Comparison of ENCODE assay signal across 30 cellular contexts in the genomic region with DNA sequence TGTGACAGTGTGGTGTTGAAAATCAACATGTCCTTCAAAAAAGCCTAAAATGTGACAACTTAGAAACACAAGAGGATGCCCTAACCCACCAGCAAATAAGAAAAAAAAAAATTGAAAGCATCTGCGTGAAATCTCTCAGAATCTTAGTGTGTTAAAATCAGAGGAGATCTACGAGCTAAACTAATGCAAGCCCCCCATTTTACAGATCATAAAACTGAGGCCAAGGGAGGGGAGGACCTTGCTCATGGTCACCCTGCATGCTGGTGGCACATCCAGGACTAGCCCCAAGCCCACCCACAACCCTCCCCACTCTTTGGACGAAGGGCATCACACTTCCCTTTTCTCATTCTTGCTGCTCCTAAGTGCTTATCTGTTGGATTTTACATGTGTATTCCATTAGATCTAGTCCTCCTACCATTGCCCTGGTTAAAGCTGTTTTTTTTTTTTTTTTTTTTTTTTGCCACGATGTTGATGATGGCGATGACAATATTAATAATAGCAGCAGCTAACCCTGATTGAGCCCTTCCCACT. TPM values are rescaled to one million over a fixed set of nuclear protein-coding genes. Genes with fewer than 3 reads are reported as not detected.
"Had no signal": no experiment of that assay in that cellular context is flagged by ENCODE, and none has a peak within 500 bp of the region (broad histone marks: within the 10 kb centered on the region; RNA-seq: fewer than 3 reads in every experiment).

No MANE protein-coding gene starts in this region.

- H3K9me3 ChIP-seq: ascending aorta, breast epithelium, colonic mucosa had no signal

- FAIRE-seq: endometrium, frontal cortex had no signal

- H3K4me1 ChIP-seq: ascending aorta, breast epithelium, colonic mucosa had no signal

- ATAC-seq: activated naive CD4-positive, alpha-beta T cell treated with anti-CD3 and anti-CD28 coated beads, Interleukin-2, amount 50 U/mL, for 72 hours; activated T-cell treated with anti-CD3 and anti-CD28 coated beads, Interleukin-2, amount 50 U/mL, for 72 hours; esophagus mucosa; WTC11 had no signal

- H3K4me3 ChIP-seq: ascending aorta, breast epithelium, cardiac muscle cell, colonic mucosa had no signal

- H3K36me3 ChIP-seq: ascending aorta, breast epithelium, cardiac muscle cell, colonic mucosa had no signal

- H3K27ac ChIP-seq: ascending aorta, breast epithelium, colonic mucosa, VCaP had no signal

- DNase-seq: activated CD4-positive, alpha-beta memory T cell treated with anti-CD3 and anti-CD28 coated beads, Interleukin-2, amount 10 ng/mL, durations not matched to agents 7 days and 5 days; activated CD4-positive, alpha-beta T cell treated with anti-CD3 and anti-CD28 coated beads for 1 hour; activated CD4-positive, alpha-beta T cell treated with anti-CD3 and anti-CD28 coated beads for 4 hours; activated CD4-positive, alpha-beta T cell treated with anti-CD3 and anti-CD28 coated beads, Interleukin-2, amount 10 ng/mL, durations not matched to agents 7 days and 5 days; activated CD4-positive, alpha-beta T cell treated with anti-CD3 and anti-CD28 coated beads, Interleukin-2, amount 50 U/mL, for 4 hours; activated CD8-positive, alpha-beta memory T cell treated with anti-CD3 and anti-CD28 coated beads, Interleukin-2, amount 50 U/mL, for 48 hours; activated gamma-delta T cell; activated naive CD4-positive, alpha-beta T cell; activated naive CD4-positive, alpha-beta T cell treated with anti-CD3 and anti-CD28 coated beads, Interleukin-2, amount 10 ng/mL, durations not matched to agents 7 days and 5 days; activated naive CD8-positive, alpha-beta T cell treated with anti-CD3 and anti-CD28 coated beads, Interleukin-2, amount 10 ng/mL, durations not matched to agents 7 days and 5 days; activated T-cell treated with anti-CD3 and anti-CD28 coated beads for 4 hours; activated T-cell treated with anti-CD3 and anti-CD28 coated beads, Interleukin-2, amount 50 U/mL, for 24 hours; activated T-cell treated with anti-CD3 and anti-CD28 coated beads, Interleukin-2, amount 50 U/mL, for 72 hours; central memory CD4-positive, alpha-beta T cell; cerebellar nuclear complex; colonic mucosa; effector CD8-positive, alpha-beta T cell; foreskin fibroblast; head of caudate nucleus; T-helper 2 cell had no signal

- H3K27me3 ChIP-seq: ascending aorta, breast epithelium, cardiac muscle cell, colonic mucosa had no signal

RNA-seq across cellular contexts. Expression of a gene that starts 29.1 kb away (rescaled TPM):
- total RNA-seq: activated CD4-positive, alpha-beta memory T cell treated with anti-CD3 and anti-CD28 coated beads, Interleukin-2, amount 10 ng/mL, durations not matched to agents 7 days and 5 days; activated CD4-positive, alpha-beta T cell treated with anti-CD3 and anti-CD28 coated beads, Interleukin-2, amount 10 ng/mL, durations not matched to agents 7 days and 5 days; activated T-cell treated with anti-CD3 and anti-CD28 coated beads, Interleukin-2, amount 50 U/mL, for 72 hours; dermis microvascular lymphatic vessel endothelial cell; WTC11 had no signal

RNA-seq across cellular contexts. Expression of a gene that starts 55.1 kb away (rescaled TPM):
- total RNA-seq: cardiac muscle cell, WTC11 had no signal
- polyA plus RNA-seq: cardiac muscle cell had no signal
